Comparison of ENCODE assay signal across 30 cellular contexts in the genomic region with DNA sequence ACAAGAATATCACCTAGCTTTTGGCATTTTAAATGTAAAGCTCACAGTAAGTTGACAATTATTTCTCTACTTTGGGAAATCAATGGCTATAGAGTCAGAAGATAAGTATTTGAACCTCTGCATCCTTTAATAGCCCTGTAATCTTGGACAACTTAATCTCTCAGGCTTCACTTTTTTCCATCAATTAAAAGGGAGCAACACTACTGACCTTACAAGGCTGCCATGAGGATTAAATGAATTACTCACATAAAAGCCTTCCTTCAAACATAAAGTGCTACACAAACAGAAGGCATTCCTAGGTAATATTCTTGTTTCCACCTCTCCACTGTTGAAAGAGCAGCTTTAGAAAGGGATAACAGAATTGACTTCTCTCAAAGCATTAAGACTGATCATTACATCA.
"Had no signal": no experiment of that assay in that cellular context is flagged by ENCODE, and none has a peak within 500 bp of the region (broad histone marks: within the 10 kb centered on the region; RNA-seq: fewer than 3 reads in every experiment).

No MANE protein-coding gene starts in this region.

- H3K4me1 ChIP-seq: ascending aorta, breast epithelium, colonic mucosa, gastrocnemius medialis, heart left ventricle had no signal

- H3K27ac Mint-ChIP-seq: activated CD4-positive, alpha-beta memory T cell treated with anti-CD3 and anti-CD28 coated beads for 36 hours; activated CD4-positive, alpha-beta T cell treated with anti-CD3 and anti-CD28 coated beads for 36 hours; activated CD4-positive, alpha-beta T cell treated with anti-CD3 and anti-CD28 coated beads, Interleukin-2, amount 10 ng/mL, durations not matched to agents 24 days and 14 days; activated CD8-positive, alpha-beta memory T cell treated with anti-CD3 and anti-CD28 coated beads, Interleukin-2, amount 10 ng/mL, durations not matched to agents 7 days and 5 days; activated CD8-positive, alpha-beta T cell treated with anti-CD3 and anti-CD28 coated beads, Interleukin-2, amount 10 ng/mL, durations not matched to agents 7 days and 5 days; activated naive CD4-positive, alpha-beta T cell treated with anti-CD3 and anti-CD28 coated beads, Interleukin-2, amount 10 ng/mL, durations not matched to agents 7 days and 5 days; activated naive CD4-positive, alpha-beta T cell treated with anti-CD3 and anti-CD28 coated beads, Interleukin-2, amount 50 U/mL, for 72 hours; activated naive CD8-positive, alpha-beta T cell treated with anti-CD3 and anti-CD28 coated beads, Interleukin-2, amount 10 ng/mL, durations not matched to agents 7 days and 5 days; activated T-helper 1 cell treated with anti-CD3 and anti-CD28 coated beads, Interleukin-12 subunit alpha, Interleukin-12 subunit beta, Interleukin-2, Interleukin-4 antibody, amounts not matched to agents 30 ng/mL and 10 ng/mL and 1 ng/mL, durations not matched to agents 14 hours and 24 hours and 36 hours; brain; endodermal cell had no signal

- H3K36me3 ChIP-seq: ascending aorta, breast epithelium, cardiac muscle cell, colonic mucosa, gastrocnemius medialis, heart left ventricle had no signal

- H3K4me3 ChIP-seq: ascending aorta, breast epithelium, cardiac muscle cell, colonic mucosa, gastrocnemius medialis, heart left ventricle had no signal

- H3K27me3 ChIP-seq: ascending aorta, breast epithelium, cardiac muscle cell, colonic mucosa, gastrocnemius medialis, heart left ventricle had no signal

- ATAC-seq: activated CD4-positive, alpha-beta T cell treated with anti-CD3 and anti-CD28 coated beads for 36 hours; activated CD8-positive, alpha-beta memory T cell treated with anti-CD3 and anti-CD28 coated beads, Interleukin-2, amount 10 ng/mL, durations not matched to agents 7 days and 5 days; activated CD8-positive, alpha-beta T cell treated with anti-CD3 and anti-CD28 coated beads, Interleukin-2, amount 10 ng/mL, durations not matched to agents 7 days and 5 days; activated naive CD4-positive, alpha-beta T cell treated with anti-CD3 and anti-CD28 coated beads, Interleukin-2, amount 50 U/mL, for 72 hours; esophagus mucosa; gastrocnemius medialis; heart left ventricle had no signal

- DNase-seq: activated CD4-positive, alpha-beta memory T cell treated with anti-CD3 and anti-CD28 coated beads for 36 hours; activated CD4-positive, alpha-beta T cell treated with anti-CD3 and anti-CD28 coated beads for 36 hours; activated CD4-positive, alpha-beta T cell treated with anti-CD3 and anti-CD28 coated beads, Interleukin-2, amount 10 ng/mL, durations not matched to agents 24 days and 14 days; activated CD4-positive, CD25-positive, alpha-beta regulatory T cell; activated CD4-positive, CD25-positive, alpha-beta regulatory T cell treated with anti-CD3 and anti-CD28 coated beads, Interleukin-2, amount 50 U/mL, for 72 hours; activated CD8-positive, alpha-beta memory T cell treated with anti-CD3 and anti-CD28 coated beads, Interleukin-2, amount 10 ng/mL, durations not matched to agents 7 days and 5 days; activated CD8-positive, alpha-beta memory T cell treated with anti-CD3 and anti-CD28 coated beads, Interleukin-2, amount 50 U/mL, for 4 hours; activated CD8-positive, alpha-beta T cell treated with anti-CD3 and anti-CD28 coated beads, Interleukin-2, amount 10 ng/mL, durations not matched to agents 7 days and 5 days; activated gamma-delta T cell; activated naive CD4-positive, alpha-beta T cell; activated naive CD4-positive, alpha-beta T cell treated with anti-CD3 and anti-CD28 coated beads, Interleukin-2, amount 10 ng/mL, durations not matched to agents 7 days and 5 days; activated naive CD8-positive, alpha-beta T cell treated with anti-CD3 and anti-CD28 coated beads, Interleukin-2, amount 10 ng/mL, durations not matched to agents 7 days and 5 days; activated T-cell treated with anti-CD3 and anti-CD28 coated beads, Interleukin-2, amount 50 U/mL, for 1 hour; activated T-cell treated with anti-CD3 and anti-CD28 coated beads, Interleukin-2, amount 50 U/mL, for 48 hours; central memory CD4-positive, alpha-beta T cell; cerebellar nuclear complex; colonic mucosa; effector CD8-positive, alpha-beta T cell; endodermal cell; gastrocnemius medialis; glutamatergic neuron; heart left ventricle; T-helper 2 cell had no signal

- H3K27ac ChIP-seq: ascending aorta, breast epithelium, cardiac muscle cell, colonic mucosa, gastrocnemius medialis, heart left ventricle had no signal

- H3K9me3 ChIP-seq: gastrocnemius medialis had no signal

- H3K4me3 Mint-ChIP-seq: activated CD4-positive, alpha-beta memory T cell treated with anti-CD3 and anti-CD28 coated beads for 36 hours; activated CD4-positive, alpha-beta T cell treated with anti-CD3 and anti-CD28 coated beads for 36 hours; activated CD4-positive, alpha-beta T cell treated with anti-CD3 and anti-CD28 coated beads, Interleukin-2, amount 10 ng/mL, durations not matched to agents 24 days and 14 days; activated CD8-positive, alpha-beta memory T cell treated with anti-CD3 and anti-CD28 coated beads, Interleukin-2, amount 10 ng/mL, durations not matched to agents 7 days and 5 days; activated CD8-positive, alpha-beta T cell treated with anti-CD3 and anti-CD28 coated beads, Interleukin-2, amount 10 ng/mL, durations not matched to agents 7 days and 5 days; activated naive CD4-positive, alpha-beta T cell treated with anti-CD3 and anti-CD28 coated beads, Interleukin-2, amount 10 ng/mL, durations not matched to agents 7 days and 5 days; activated naive CD8-positive, alpha-beta T cell treated with anti-CD3 and anti-CD28 coated beads, Interleukin-2, amount 10 ng/mL, durations not matched to agents 7 days and 5 days; activated T-helper 1 cell treated with anti-CD3 and anti-CD28 coated beads, Interleukin-12 subunit alpha, Interleukin-12 subunit beta, Interleukin-2, Interleukin-4 antibody, amounts not matched to agents 30 ng/mL and 10 ng/mL and 1 ng/mL, durations not matched to agents 14 hours and 24 hours and 36 hours; brain; endodermal cell had no signal

- H3K27me3 Mint-ChIP-seq: activated CD4-positive, alpha-beta memory T cell treated with anti-CD3 and anti-CD28 coated beads for 36 hours; activated CD4-positive, alpha-beta T cell treated with anti-CD3 and anti-CD28 coated beads for 36 hours; activated CD8-positive, alpha-beta memory T cell treated with anti-CD3 and anti-CD28 coated beads, Interleukin-2, amount 10 ng/mL, durations not matched to agents 7 days and 5 days; activated naive CD4-positive, alpha-beta T cell treated with anti-CD3 and anti-CD28 coated beads, Interleukin-2, amount 10 ng/mL, durations not matched to agents 7 days and 5 days; activated naive CD8-positive, alpha-beta T cell treated with anti-CD3 and anti-CD28 coated beads, Interleukin-2, amount 10 ng/mL, durations not matched to agents 7 days and 5 days had no signal

- H3K4me1 Mint-ChIP-seq: activated naive CD4-positive, alpha-beta T cell treated with anti-CD3 and anti-CD28 coated beads, Interleukin-2, amount 10 ng/mL, durations not matched to agents 7 days and 5 days; activated naive CD8-positive, alpha-beta T cell treated with anti-CD3 and anti-CD28 coated beads, Interleukin-2, amount 10 ng/mL, durations not matched to agents 7 days and 5 days; brain had no signal
